Comparison of ENCODE assay signal across 9 cellular contexts in genomic region chr12:116257213-116257612, GRCh38. TPM values are rescaled to one million over a fixed set of nuclear protein-coding genes. Genes with fewer than 3 reads are reported as not detected.
DNase-seq lines count a peak whose midpoint lies in the region; ATAC-seq, FAIRE-seq and TF ChIP-seq lines count a peak whose summit lies in the region.
"Had no signal": no experiment of that assay in that cellular context is flagged by ENCODE, and none has a peak within 500 bp of the region (broad histone marks: within the 10 kb centered on the region; RNA-seq: fewer than 3 reads in every experiment).

No MANE protein-coding gene starts in this region.

- peaks cover 44% of the 10 kb centered on the region for H4K20me1 ChIP-seq in MM.1S (ENCODE audit: insufficient read depth, low read length)

- H3K4me3 ChIP-seq in RWPE2 (ENCODE audit: severe bottlenecking) (no peak overlapping the region), gastroesophageal sphincter (no peak overlapping the region), psoas muscle (no peak overlapping the region), MM.1S (ENCODE audit: low read length) (no peak overlapping the region), WERI-Rb-1 (ENCODE audit: low read depth, low read length) (no peak overlapping the region)

- H3K9ac ChIP-seq in MM.1S (ENCODE audit: low read length), result no peak overlapping the region

- H3K4me2 ChIP-seq in MM.1S (ENCODE audit: low read depth, low read length), result no peak overlapping the region

- H3K79me2 ChIP-seq in MM.1S (ENCODE audit: low read length), result peaks cover 99% of the 10 kb centered on the region

- 27 to 31% methylated on average over 3 of the region's 3 CpGs for WGBS in gastroesophageal sphincter (ENCODE audit: low coverage in 1 of 2), 2 donors
- WGBS in psoas muscle, 3 donors, result 16 to 42% (median 18%) methylated on average over 3 of the region's 3 CpGs

- TF ChIP-seq CTCF in RWPE2 (IDR thresholded peaks at IDR 0.05; ENCODE audit: poor library complexity, severe bottlenecking) (no peak), gastroesophageal sphincter (IDR thresholded peaks at IDR 0.05) (no peak), psoas muscle (IDR thresholded peaks at IDR 0.05) (no peak), MM.1S (IDR thresholded peaks at IDR 0.05; ENCODE audit: low read length) (no peak), WERI-Rb-1 (IDR thresholded peaks at IDR 0.05; ENCODE audit: low read depth, low read length) (no peak)

- H3K27me3 ChIP-seq in RWPE2 (ENCODE audit: insufficient read depth, poor library complexity, severe bottlenecking), result no peaks in the 10 kb centered on the region
- H3K27me3 ChIP-seq in gastroesophageal sphincter, result no peaks in the 10 kb centered on the region
- H3K27me3 ChIP-seq in psoas muscle (ENCODE audit: insufficient read depth in 3 of 3, low read length in 2 of 3), result no peaks in the 10 kb centered on the region
- H3K27me3 ChIP-seq in MM.1S (replicated peaks; ENCODE audit: insufficient read depth, low read length), result no peaks in the 10 kb centered on the region
- no peaks in the 10 kb centered on the region for H3K27me3 ChIP-seq in WERI-Rb-1 (ENCODE audit: insufficient read depth, low read depth, severe bottlenecking)

- DNase-seq in GM12891 (ENCODE audit: insufficient read length, low spot score) (no peak), RWPE2 (ENCODE audit: low spot score) (no peak), psoas muscle (no peak), MM.1S (no peak), WERI-Rb-1 (no peak)
- DNase-seq: activated CD4-positive, alpha-beta T cell treated with anti-CD3 and anti-CD28 coated beads for 36 hours had no signal

- FAIRE-seq in GM12891 (lab: Jason Lieb, UNC), result peak; percentile 71

- intact Hi-C loops in psoas muscle (cut with DNase I), result no loop called here

- H3K9me3 ChIP-seq in RWPE2 (ENCODE audit: severe bottlenecking), result no peaks in the 10 kb centered on the region
- H3K9me3 ChIP-seq in gastroesophageal sphincter, result no peaks in the 10 kb centered on the region
- no peaks in the 10 kb centered on the region for H3K9me3 ChIP-seq in psoas muscle
- H3K9me3 ChIP-seq in MM.1S (replicated peaks; ENCODE audit: insufficient read depth, low read length), result no peaks in the 10 kb centered on the region
- H3K9me3 ChIP-seq in WERI-Rb-1 (ENCODE audit: severe bottlenecking), result no peaks in the 10 kb centered on the region

- no peak overlapping the region for H2AFZ ChIP-seq in MM.1S (ENCODE audit: low read length)

- H3K27ac ChIP-seq in RWPE2 (ENCODE audit: poor library complexity, severe bottlenecking) (no peak overlapping the region), gastroesophageal sphincter (peak overlapping the region in 2 of 4 donors; percentile 52 to 58), psoas muscle (peak overlapping the region; percentile 44), MM.1S (ENCODE audit: low read length) (no peak overlapping the region), WERI-Rb-1 (no peak overlapping the region)

- H3K4me1 ChIP-seq in RWPE2 (ENCODE audit: insufficient read depth, poor library complexity, severe bottlenecking) (peaks cover 2% of the 10 kb centered on the region), gastroesophageal sphincter (peaks cover 7 to 85% (median 12%) of the 10 kb centered on the region in 3 donors), psoas muscle (peaks cover 58% of the 10 kb centered on the region), MM.1S (ENCODE audit: low read length) (0 out of 2 replicates have a peak, but pooled peaks cover 4% of the 10 kb centered on the region)

- H3K36me3 ChIP-seq in RWPE2 (ENCODE audit: low read depth) (no peaks in the 10 kb centered on the region), gastroesophageal sphincter (no peaks in the 10 kb centered on the region), psoas muscle (ENCODE audit: insufficient read depth in 1 of 2, low read depth in 1 of 2) (no peaks in the 10 kb centered on the region), MM.1S (replicated peaks; ENCODE audit: insufficient read depth, low read length) (no peaks in the 10 kb centered on the region), WERI-Rb-1 (no peaks in the 10 kb centered on the region)

- TF ChIP-seq POLR2A in GM12891 (IDR thresholded peaks at IDR 0.05; ENCODE audit: low read depth, low read length) (no peak), gastroesophageal sphincter (IDR thresholded peaks at IDR 0.05) (no peak)

- H3F3A ChIP-seq in MM.1S (ENCODE audit: insufficient read depth, low read length), result no peaks in the 10 kb centered on the region

- TF ChIP-seq EP300 in gastroesophageal sphincter (IDR thresholded peaks at IDR 0.05), result no peak

- H3K9me2 ChIP-seq in MM.1S (replicated peaks; ENCODE audit: insufficient read depth, low read length), result no peaks in the 10 kb centered on the region

- ATAC-seq in RWPE2 (ENCODE audit: low read depth) (peak; percentile 68), gastroesophageal sphincter (peak; percentile 70), psoas muscle (peak in 3 of 4 donors; percentile 65 to 89 (median 87)), HG02938 (IDR thresholded peaks at IDR 0.05; ENCODE audit: unreplicated experiment) (no peak), HG02678 (IDR thresholded peaks at IDR 0.05; ENCODE audit: unreplicated experiment) (no peak)
- ATAC-seq: activated CD4-positive, alpha-beta T cell treated with anti-CD3 and anti-CD28 coated beads for 36 hours had no signal

TF ChIP-seq in GM12891, 5 proteins besides CTCF, POLR2A, EP300 and RAD21:
- TF ChIP-seq POU2F2 (IDR thresholded peaks at IDR 0.05; ENCODE audit: low read depth, low read length), result no peak
- TF ChIP-seq TAF1 (IDR thresholded peaks at IDR 0.05; ENCODE audit: low read depth, low read length), result no peak

RNA-seq across cellular contexts. Expression of gene MED13L, which starts 20.3 kb away (rescaled TPM):
- 12.5 TPM for polyA plus RNA-seq in GM12891 (2012; ENCODE audit: low read depth, missing spikeins)
- total RNA-seq in gastroesophageal sphincter, result 100 to 1,000 TPM; 173 to 222 (median 192) TPM
- total RNA-seq in psoas muscle, result 10 to 100 TPM; 72.5 to 90.5 (median 75.2) TPM
- polyA plus RNA-seq in psoas muscle, result 10 to 100 TPM in 2 of 3 donors, 1 to 10 TPM in 1; 8.9 to 34.3 (median 15.3) TPM

Comparison
In these comparisons a context has a peak if more than half of its experiments do, and no peak if none do; other contexts are left out.
1. ATAC-seq: peak in RWPE2 (single experiment), gastroesophageal sphincter (single experiment) and psoas muscle (3 of 4); none in HG02938 (single experiment) and HG02678 (single experiment).